ENCODE assay signal across 8 cellular contexts in the genomic region with DNA sequence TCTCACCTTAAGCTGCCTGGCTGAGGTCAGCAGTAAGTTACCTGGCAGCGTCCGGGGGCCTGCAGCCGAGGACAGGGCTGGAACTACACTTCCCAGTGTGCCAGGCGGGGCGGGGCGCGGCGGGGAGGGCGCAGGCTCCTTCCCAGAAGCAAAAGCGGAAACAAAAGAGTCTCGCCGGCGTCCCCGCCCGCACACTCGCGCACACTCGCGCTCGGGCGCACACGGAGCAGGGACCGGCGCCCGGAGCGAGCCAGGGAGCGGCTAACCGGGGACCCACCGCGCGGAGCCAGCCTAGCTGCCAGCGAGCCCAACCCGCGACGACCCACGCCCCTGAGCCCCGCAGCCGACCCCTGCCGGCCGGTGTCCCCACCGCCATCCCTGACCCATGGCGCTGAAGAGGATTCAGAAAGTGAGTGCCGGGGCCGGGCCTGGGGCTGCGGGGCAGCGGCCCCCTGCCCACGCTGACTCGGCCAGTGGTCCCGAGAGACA. TPM values are rescaled to one million over a fixed set of nuclear protein-coding genes. Genes with fewer than 3 reads are reported as not detected.
A peak's percentile ranks its signal among the peaks of the same experiment; 100 is the strongest.
DNase-seq lines count a peak whose midpoint lies in the region; ATAC-seq and TF ChIP-seq lines count a peak whose summit lies in the region.

A gene (plus strand): TSS at position 190 of the 489 bp plus-strand sequence. CDS start 196 bp downstream, at position 386.

- no peak within 1 kb of the TSS for H4K5ac ChIP-seq in IMR-90 (ENCODE audit: low read depth, low read length)

- no peaks in the 10 kb centered on the region; the same call in 1 of the 2 replicates for H3K36me3 ChIP-seq in IMR-90 (ENCODE audit: control insufficient read depth, insufficient read depth, low read length)

- dilution Hi-C loops in IMR-90 (cut with HindIII; ENCODE audit: low sequenced_read_pairs, unreplicated experiment), result no loop called here

- peak within 1 kb of the TSS; percentile 99 for H3K4me3 Mint-ChIP-seq in activated T-helper 2 cell treated with anti-CD3 and anti-CD28 coated beads, Interferon-gamma antibody, Interleukin-2, Interleukin-4, amounts not matched to agents 10 μg/mL and 5 μg/mL and 100 μg/mL, durations not matched to agents 14 hours and 24 hours and 36 hours (ENCODE audit: low read depth)
- peak within 1 kb of the TSS; percentile 96 for H3K4me3 Mint-ChIP-seq in natural killer cell treated with Interleukin-12 subunit alpha and Interleukin-12 subunit beta and Interleukin-15 and Interleukin-18, amount 100 ng/mL, for 72 hours
- peak within 1 kb of the TSS; percentile 97 for H3K4me3 Mint-ChIP-seq in stimulated activated naive CD8-positive, alpha-beta T cell treated with anti-CD3 and anti-CD28 coated beads, Interleukin-15, Interleukin-2, amounts not matched to agents 100 ng/mL and 50 ng/mL, for 24 hours

- CTCF ChIA-PET in IMR-90 (lab: Yijun Ruan, JAX), result no interaction called here

- H2BK20ac ChIP-seq in IMR-90 (ENCODE audit: low read depth, low read length), result no peak within 1 kb of the TSS

- H3K14ac ChIP-seq in IMR-90 (replicated peaks; ENCODE audit: low read depth, low read length), result peak within 1 kb of the TSS; percentile 22

- WGBS in IMR-90 (ENCODE audit: extremely low coverage in 2 of 2, insufficient read length in 1 of 2), 2 experiments, result 1% methylated on average over 36 of the region's 49 CpGs; no CpG with 5 or more reads in 1 of the 2 experiments

- H2AFZ ChIP-seq in IMR-90 (replicated peaks; ENCODE audit: low read length, poor library complexity), result peak within 1 kb of the TSS; percentile 95

- TF ChIP-seq CTCF in IMR-90 (conservative IDR thresholded peaks at IDR 0.05; ENCODE audit: low read depth, low read length) (0 out of 2 replicates have a peak, but pooled peaks have one; percentile 2), fibroblast of pulmonary artery (IDR thresholded peaks at IDR 0.05; ENCODE audit: low read length, missing control alignments) (no peak)

- peaks cover 8% of the 10 kb centered on the region for H3K27me3 ChIP-seq in IMR-90 (ENCODE audit: control insufficient read depth, insufficient read depth, low read length)

- no TSS peak for BruUV-seq in IMR-90 (replicated peaks; lab: Mats Ljungman, UMichigan)

- no peak within 1 kb of the TSS for H2AK5ac ChIP-seq in IMR-90 (ENCODE audit: low read depth, low read length)

- no peaks in the 10 kb centered on the region for H3K9me3 Mint-ChIP-seq in activated T-helper 2 cell treated with anti-CD3 and anti-CD28 coated beads, Interferon-gamma antibody, Interleukin-2, Interleukin-4, amounts not matched to agents 10 μg/mL and 5 μg/mL and 100 μg/mL, durations not matched to agents 14 hours and 24 hours and 36 hours
- no peaks in the 10 kb centered on the region for H3K9me3 Mint-ChIP-seq in natural killer cell treated with Interleukin-12 subunit alpha and Interleukin-12 subunit beta and Interleukin-15 and Interleukin-18, amount 100 ng/mL, for 72 hours
- H3K9me3 Mint-ChIP-seq in stimulated activated naive CD8-positive, alpha-beta T cell treated with anti-CD3 and anti-CD28 coated beads, Interleukin-15, Interleukin-2, amounts not matched to agents 100 ng/mL and 50 ng/mL, for 24 hours, result no peaks in the 10 kb centered on the region

- no peak within 1 kb of the TSS for H2BK120ac ChIP-seq in IMR-90 (ENCODE audit: low read depth, low read length)

- peaks cover 16% of the 10 kb centered on the region for H3K27me3 Mint-ChIP-seq in activated T-helper 2 cell treated with anti-CD3 and anti-CD28 coated beads, Interferon-gamma antibody, Interleukin-2, Interleukin-4, amounts not matched to agents 10 μg/mL and 5 μg/mL and 100 μg/mL, durations not matched to agents 14 hours and 24 hours and 36 hours (ENCODE audit: low read depth)
- peaks cover 15 to 17% of the 10 kb centered on the region in 2 donors for H3K27me3 Mint-ChIP-seq in natural killer cell treated with Interleukin-12 subunit alpha and Interleukin-12 subunit beta and Interleukin-15 and Interleukin-18, amount 100 ng/mL, for 72 hours
- H3K27me3 Mint-ChIP-seq in stimulated activated naive CD8-positive, alpha-beta T cell treated with anti-CD3 and anti-CD28 coated beads, Interleukin-15, Interleukin-2, amounts not matched to agents 100 ng/mL and 50 ng/mL, for 24 hours, result no peaks in the 10 kb centered on the region

- peak within 1 kb of the TSS in 1 of 2 experiments; percentile 27; a peak in 1 of 4 replicates for H4K8ac ChIP-seq in IMR-90 (ENCODE audit: low read depth in 2 of 2, low read length in 2 of 2)

- POLR2A ChIA-PET in IMR-90 (lab: Charles Lee; ENCODE audit: unreplicated experiment), result no interaction called here

- H3K36me3 Mint-ChIP-seq in activated T-helper 2 cell treated with anti-CD3 and anti-CD28 coated beads, Interferon-gamma antibody, Interleukin-2, Interleukin-4, amounts not matched to agents 10 μg/mL and 5 μg/mL and 100 μg/mL, durations not matched to agents 14 hours and 24 hours and 36 hours (ENCODE audit: low read depth), result peaks cover 17% of the 10 kb centered on the region
- no peaks in the 10 kb centered on the region for H3K36me3 Mint-ChIP-seq in natural killer cell treated with Interleukin-12 subunit alpha and Interleukin-12 subunit beta and Interleukin-15 and Interleukin-18, amount 100 ng/mL, for 72 hours
- peaks cover 5% of the 10 kb centered on the region for H3K36me3 Mint-ChIP-seq in stimulated activated naive CD8-positive, alpha-beta T cell treated with anti-CD3 and anti-CD28 coated beads, Interleukin-15, Interleukin-2, amounts not matched to agents 100 ng/mL and 50 ng/mL, for 24 hours (ENCODE audit: low read depth)

- H3K4me3 ChIP-seq in IMR-90 (ENCODE audit: insufficient read depth, low read depth, low read length) (peak within 1 kb of the TSS; percentile 66), fibroblast of pulmonary artery (replicated peaks; ENCODE audit: low read depth, low read length) (peak within 1 kb of the TSS; percentile 81)

- H2BK5ac ChIP-seq in IMR-90 (ENCODE audit: low read depth, low read length, poor library complexity, severe bottlenecking), result peak within 1 kb of the TSS; percentile 29

- H3K9me3 ChIP-seq in IMR-90 (ENCODE audit: control insufficient read depth, insufficient read depth, low read length), result no peaks in the 10 kb centered on the region

- peak within 1 kb of the TSS; percentile 79 for H3K23ac ChIP-seq in IMR-90 (ENCODE audit: low read depth, low read length)

- H3K27ac ChIP-seq in IMR-90 (ENCODE audit: insufficient read depth, low read length), result peak within 1 kb of the TSS; percentile 44

- peak within 1 kb of the TSS; percentile 81 for H3K27ac Mint-ChIP-seq in activated T-helper 2 cell treated with anti-CD3 and anti-CD28 coated beads, Interferon-gamma antibody, Interleukin-2, Interleukin-4, amounts not matched to agents 10 μg/mL and 5 μg/mL and 100 μg/mL, durations not matched to agents 14 hours and 24 hours and 36 hours
- peak within 1 kb of the TSS; percentile 50 to 92 for H3K27ac Mint-ChIP-seq in natural killer cell treated with Interleukin-12 subunit alpha and Interleukin-12 subunit beta and Interleukin-15 and Interleukin-18, amount 100 ng/mL, for 72 hours
- H3K27ac Mint-ChIP-seq in stimulated activated naive CD8-positive, alpha-beta T cell treated with anti-CD3 and anti-CD28 coated beads, Interleukin-15, Interleukin-2, amounts not matched to agents 100 ng/mL and 50 ng/mL, for 24 hours, result peak within 1 kb of the TSS; percentile 94

- in situ Hi-C loops in IMR-90 (cut with MboI; ENCODE audit: low sequenced_read_pairs), result no loop called here

- peak; percentile 94 for TF ChIP-seq POLR2A in IMR-90 (IDR thresholded peaks at IDR 0.05; ENCODE audit: low read depth, low read length)

- intact Hi-C loops in IMR-90 (cut with micrococcal nuclease), result no loop called here
- intact Hi-C loops in activated T-helper 2 cell treated with anti-CD3 and anti-CD28 coated beads, Interferon-gamma antibody, Interleukin-2, Interleukin-4, amounts not matched to agents 10 μg/mL and 5 μg/mL and 100 μg/mL, durations not matched to agents 14 hours and 24 hours and 36 hours (cut with micrococcal nuclease), result loop anchor here (1.0 to 2.0 kb wide), 3 partner anchors 50 to 66 kb away; a partner anchor contains a TSS

- DNase-seq in DMS53 treated with DMSO at 0.1 percent for 48 hours (lab: John Stamatoyannopoulos, UW; ENCODE audit: unreplicated experiment), result peak; percentile 82
- peak; percentile 56 for DNase-seq in IMR-90
- peak; percentile 87 for DNase-seq in RPMI8226
- DNase-seq in activated T-helper 2 cell treated with anti-CD3 and anti-CD28 coated beads, Interferon-gamma antibody, Interleukin-2, Interleukin-4, amounts not matched to agents 10 μg/mL and 5 μg/mL and 100 μg/mL, durations not matched to agents 14 hours and 24 hours and 36 hours (ENCODE audit: low spot score), result peak; percentile 69
- peak; percentile 72 for DNase-seq in fibroblast of pulmonary artery (ENCODE audit: low read depth)
- peak; percentile 87 for DNase-seq in natural killer cell treated with Interleukin-12 subunit alpha and Interleukin-12 subunit beta and Interleukin-15 and Interleukin-18, amount 100 ng/mL, for 72 hours (ENCODE audit: low spot score)

- peak within 1 kb of the TSS; percentile 78 for H3K9ac ChIP-seq in IMR-90 (ENCODE audit: low read depth, low read length)

- H3K9me1 ChIP-seq in IMR-90 (ENCODE audit: insufficient read depth, low read length), result no peaks in the 10 kb centered on the region; the same call in 1 of the 2 replicates

- peak within 1 kb of the TSS; percentile 32; the same call in 1 of the 2 replicates for H3K4ac ChIP-seq in IMR-90 (ENCODE audit: low read depth, low read length)

- H2BK15ac ChIP-seq in IMR-90 (ENCODE audit: low read depth, low read length), result no peak within 1 kb of the TSS

- H3K4me1 ChIP-seq in IMR-90 (ENCODE audit: control insufficient read depth, insufficient read depth, low read length), result no peaks in the 10 kb centered on the region

- H3K79me1 ChIP-seq in IMR-90 (ENCODE audit: low read depth in 1 of 2, low read length in 2 of 2), result peaks cover 15 to 29% of the 10 kb centered on the region in 2 experiments

- TF ChIP-seq RAD21 in IMR-90 (IDR thresholded peaks at IDR 0.05; ENCODE audit: low read length), result no peak

- peaks cover 23% of the 10 kb centered on the region for H3K4me1 Mint-ChIP-seq in activated T-helper 2 cell treated with anti-CD3 and anti-CD28 coated beads, Interferon-gamma antibody, Interleukin-2, Interleukin-4, amounts not matched to agents 10 μg/mL and 5 μg/mL and 100 μg/mL, durations not matched to agents 14 hours and 24 hours and 36 hours (ENCODE audit: low read depth)
- peaks cover 20% of the 10 kb centered on the region in 2 donors for H3K4me1 Mint-ChIP-seq in natural killer cell treated with Interleukin-12 subunit alpha and Interleukin-12 subunit beta and Interleukin-15 and Interleukin-18, amount 100 ng/mL, for 72 hours (ENCODE audit: low read depth in 2 of 2)
- H3K4me1 Mint-ChIP-seq in stimulated activated naive CD8-positive, alpha-beta T cell treated with anti-CD3 and anti-CD28 coated beads, Interleukin-15, Interleukin-2, amounts not matched to agents 100 ng/mL and 50 ng/mL, for 24 hours (ENCODE audit: low read depth), result peaks cover 28% of the 10 kb centered on the region

- ATAC-seq in GM21528 (IDR thresholded peaks at IDR 0.05; ENCODE audit: low FRiP score, unreplicated experiment), result peak; percentile 97
- ATAC-seq in IMR-90 (ENCODE audit: low read depth), result peak; percentile 98
- ATAC-seq in natural killer cell treated with Interleukin-12 subunit alpha and Interleukin-12 subunit beta and Interleukin-15 and Interleukin-18, amount 100 ng/mL, for 72 hours, result peak; percentile 96 to 97

- H4K20me1 ChIP-seq in IMR-90 (ENCODE audit: insufficient read depth, low read length), result peaks cover 13% of the 10 kb centered on the region; the same call in 1 of the 2 replicates

- H3K56ac ChIP-seq in IMR-90 (ENCODE audit: extremely low read depth, insufficient read depth, low read length), result no peak within 1 kb of the TSS

- H4K91ac ChIP-seq in IMR-90 (ENCODE audit: insufficient read depth, low read depth, low read length), result no peak within 1 kb of the TSS

- peak within 1 kb of the TSS; percentile 83 for H3K4me2 ChIP-seq in IMR-90 (ENCODE audit: low read depth, low read length)

- H2AK9ac ChIP-seq in IMR-90 (replicated peaks; ENCODE audit: low read depth, low read length, poor library complexity), result peak within 1 kb of the TSS; percentile 38

- no peak within 1 kb of the TSS for H3K18ac ChIP-seq in IMR-90 (ENCODE audit: low read depth, low read length)

RNA-seq across cellular contexts. Expression of the gene that starts here (rescaled TPM):
- total RNA-seq in IMR-90 (2012; rRNA removed), result 9.1 and 15.8 TPM in 2 replicates
- 9.5 and 9.7 TPM in 2 replicates for polyA plus RNA-seq in IMR-90 (2012; rRNA removed)
- polyA plus RNA-seq in IMR-90 (2012; cell fraction: cytosol; rRNA removed), result 9.3 and 11.2 TPM in 2 replicates
- polyA plus RNA-seq in IMR-90 (2012; cell fraction: nucleus; rRNA removed; ENCODE audit: low replicate concordance), result 2.4 and 6.1 TPM in 2 replicates
- 14.8 and 14.9 TPM in 2 replicates for total RNA-seq in activated T-helper 2 cell treated with anti-CD3 and anti-CD28 coated beads, Interferon-gamma antibody, Interleukin-2, Interleukin-4, amounts not matched to agents 10 μg/mL and 5 μg/mL and 100 μg/mL, durations not matched to agents 14 hours and 24 hours and 36 hours
- 10 to 100 TPM; 12.7 to 14.6 TPM for total RNA-seq in natural killer cell treated with Interleukin-12 subunit alpha and Interleukin-12 subunit beta and Interleukin-15 and Interleukin-18, amount 100 ng/mL, for 72 hours

Comparison
In these comparisons a context has a peak if more than half of its experiments do, and no peak if none do; other contexts are left out.
1. Peak in every context shown above with its lines: DNase-seq, ATAC-seq, H3K4me3 ChIP-seq and H3K27ac ChIP-seq.